In the genomic region with DNA sequence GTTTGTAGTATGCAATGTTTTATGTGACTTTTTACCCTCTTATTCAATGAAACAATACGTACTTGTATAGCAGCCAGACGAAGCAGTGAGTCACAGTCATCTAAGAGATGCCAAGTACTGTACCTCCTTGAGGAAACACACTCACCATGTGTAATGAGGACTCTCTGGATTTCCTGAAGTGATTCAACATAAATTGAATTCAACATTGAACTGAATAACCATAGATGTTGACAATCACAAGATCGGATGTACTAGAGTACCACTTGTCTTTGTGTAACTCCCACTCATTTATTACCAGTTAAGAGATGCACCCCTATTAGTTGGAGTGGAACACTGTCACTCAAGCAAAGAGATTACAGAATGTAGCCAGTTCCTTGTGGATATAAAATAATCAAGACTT, we compare ENCODE assay signal across 12 cellular contexts.
A peak's percentile ranks its signal among the peaks of the same experiment; 100 is the strongest.
DNase-seq lines count a peak whose midpoint lies in the region; ATAC-seq lines count a peak whose summit lies in the region.
"Had no signal": no experiment of that assay in that cellular context is flagged by ENCODE, and none has a peak within 500 bp of the region (broad histone marks: within the 10 kb centered on the region; RNA-seq: fewer than 3 reads in every experiment).

No MANE protein-coding gene starts in this region.

- intact Hi-C loops in left ventricle myocardium superior (cut with micrococcal nuclease) (no loop called here), Right ventricle myocardium inferior (cut with DNase I) (no loop called here)

- no peak for DNase-seq in left ventricle myocardium superior
- DNase-seq in Right ventricle myocardium inferior (ENCODE audit: missing footprints) = no peak
- DNase-seq in astrocyte of the hippocampus (ENCODE audit: low read depth, low spot score) = peak; percentile 95
- DNase-seq in iris pigment epithelial cell (ENCODE audit: low read depth) = peak; percentile 100
- DNase-seq in NCI-H345 (lab: John Stamatoyannopoulos, UW) = no peak
- DNase-seq in stimulated activated CD4-positive, alpha-beta T cell treated with anti-CD3 and anti-CD28 coated beads, Interleukin-12 subunit alpha, Interleukin-12 subunit beta, amount 100 ng/mL, for 4 hours = no peak
- DNase-seq: activated T-cell treated with anti-CD3 and anti-CD28 coated beads for 4 hours; BE2C; effector memory CD8-positive, alpha-beta T cell; SHP77 had no signal

- ATAC-seq in left ventricle myocardium superior (peak; percentile 61), Right ventricle myocardium inferior (no peak), GM21576 (IDR thresholded peaks at IDR 0.05; ENCODE audit: unreplicated experiment) (no peak), HG03354 (IDR thresholded peaks at IDR 0.05; ENCODE audit: poor library complexity, severe bottlenecking, unreplicated experiment) (no peak)
- ATAC-seq: effector memory CD8-positive, alpha-beta T cell had no signal

Comparison
In these comparisons a context has a peak if more than half of its experiments do, and no peak if none do; other contexts are left out.
1. DNase-seq: peak in astrocyte of the hippocampus (single experiment) and iris pigment epithelial cell (single experiment); none in left ventricle myocardium superior (single experiment), Right ventricle myocardium inferior (single experiment), NCI-H345 (single experiment) and stimulated activated CD4-positive, alpha-beta T cell treated with anti-CD3 and anti-CD28 coated beads, Interleukin-12 subunit alpha, Interleukin-12 subunit beta, amount 100 ng/mL, for 4 hours (single experiment).